Comparison of ENCODE assay signal across 12 cellular contexts in the genomic region with DNA sequence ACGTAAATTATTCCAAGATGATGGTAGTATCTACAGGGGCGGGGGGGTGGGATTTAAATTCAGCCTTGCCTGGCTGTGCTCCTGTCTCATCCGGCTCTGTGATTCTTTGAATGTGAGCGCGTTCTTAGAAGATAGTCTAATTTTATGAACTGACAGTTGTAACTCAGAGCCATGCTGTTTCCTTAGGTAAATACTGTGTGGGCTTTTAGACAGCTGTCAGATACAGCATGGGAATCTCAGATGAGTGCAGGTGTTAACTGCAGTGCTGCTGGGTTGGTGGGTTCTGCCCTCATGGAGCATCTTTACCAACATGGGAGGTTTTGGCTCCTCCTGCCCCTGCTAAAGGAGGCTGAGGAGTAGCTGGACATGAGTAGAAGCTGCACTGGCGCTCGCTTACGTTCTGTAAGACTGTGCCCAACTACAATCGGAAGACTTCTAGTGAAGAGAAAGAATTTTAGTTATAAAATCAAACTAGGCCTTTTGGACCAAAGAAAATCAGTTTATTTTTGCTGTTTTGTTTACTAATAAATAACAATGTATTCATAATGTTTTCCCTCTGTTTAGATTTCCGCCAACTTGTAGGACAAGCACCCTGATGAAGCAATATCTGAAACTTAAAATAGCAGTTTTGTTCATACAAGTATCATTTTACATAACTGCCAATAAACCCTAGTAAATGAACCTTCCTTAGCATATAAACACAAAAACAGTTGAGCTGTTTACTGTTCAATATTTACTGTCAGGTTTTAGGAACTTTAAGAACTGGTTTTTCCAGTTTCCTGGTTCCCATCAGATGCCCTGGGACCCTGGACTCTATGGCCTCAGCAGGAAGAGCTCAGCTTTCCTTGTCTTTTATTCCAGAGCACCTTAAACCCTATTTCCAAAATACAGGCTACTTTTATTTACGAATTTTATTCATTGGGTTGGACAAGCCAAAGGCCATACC.
"Had no signal": no experiment of that assay in that cellular context is flagged by ENCODE, and none has a peak within 500 bp of the region (broad histone marks: within the 10 kb centered on the region; RNA-seq: fewer than 3 reads in every experiment).

No MANE protein-coding gene starts in this region.

- H3K79me2 ChIP-seq: hepatocyte had no signal

- H3K27ac ChIP-seq: hepatocyte, pancreas, thyroid gland had no signal

- H2AFZ ChIP-seq: hepatocyte had no signal

- DNase-seq: activated CD4-positive, alpha-beta T cell treated with anti-CD3 and anti-CD28 coated beads, Interleukin-2, amount 50 U/mL, for 4 hours; activated CD4-positive, CD25-positive, alpha-beta regulatory T cell treated with anti-CD3 and anti-CD28 coated beads, Interleukin-2, amount 50 U/mL, for 72 hours; activated naive CD4-positive, alpha-beta T cell treated with anti-CD3 and anti-CD28 coated beads for 36 hours; activated T-cell treated with anti-CD3 and anti-CD28 coated beads for 4 hours; naive B cell; pancreas; stimulated activated CD4-positive, alpha-beta T cell treated with anti-CD3 and anti-CD28 coated beads, Interleukin-2, amount 100 ng/mL, for 48 hours; thyroid gland had no signal

- H3K4me2 ChIP-seq: hepatocyte had no signal

- ATAC-seq: esophagus mucosa; stimulated activated memory B cell treated with anti-CD40 and anti-IgM and Interleukin-4, amounts not matched to agents 10 μg/mL and 1 μg/mL and 100 μg/mL, for 72 hours had no signal

- H3K9me3 ChIP-seq: pancreas, thyroid gland had no signal

- H3K36me3 ChIP-seq: pancreas, thyroid gland had no signal

- H3K27me3 ChIP-seq: hepatocyte, pancreas, thyroid gland had no signal

- H3K4me3 ChIP-seq: hepatocyte, lung, pancreas, thyroid gland had no signal
